Comparison of ENCODE assay signal across 8 cellular contexts in genomic region chr11:40722179-40722795, GRCh38.
DNase-seq lines count a peak whose midpoint lies in the region; TF ChIP-seq lines count a peak whose summit lies in the region.

No MANE protein-coding gene starts in this region.

- TF ChIP-seq CTCF in endothelial cell (IDR thresholded peaks at IDR 0.05; ENCODE audit: unreplicated experiment) (peak; percentile 81), smooth muscle cell (IDR thresholded peaks at IDR 0.05; ENCODE audit: borderline replicate concordance, insufficient read depth, poor library complexity, severe bottlenecking) (peak; percentile 69), stomach (IDR thresholded peaks at IDR 0.05) (peak in 3 of 7 experiments; percentile 34 to 40 (median 38))

- TF ChIP-seq EP300 in stomach (IDR thresholded peaks at IDR 0.05), result no peak

- 10% methylated on average over 10 of the region's 10 CpGs for WGBS in smooth muscle cell (ENCODE audit: low lambda C conversion rate)
- WGBS in stomach, 5 donors, result 23 to 33% (median 28%) methylated on average over 10 of the region's 10 CpGs

- no peaks in the 10 kb centered on the region for H3K9me3 ChIP-seq in smooth muscle cell (replicated peaks; ENCODE audit: low read depth)
- no peaks in the 10 kb centered on the region for H3K9me3 ChIP-seq in stomach

- no peak overlapping the region for H3K9ac ChIP-seq in smooth muscle cell (ENCODE audit: low read depth)

- H3K4me3 Mint-ChIP-seq in activated CD4-positive, alpha-beta T cell treated with anti-CD3 and anti-CD28 coated beads, Interleukin-2, amount 10 ng/mL, durations not matched to agents 7 days and 5 days, result no peak overlapping the region
- no peak overlapping the region for H3K4me3 Mint-ChIP-seq in endothelial cell (ENCODE audit: unreplicated experiment)

- H3K9me3 Mint-ChIP-seq in activated CD4-positive, alpha-beta T cell treated with anti-CD3 and anti-CD28 coated beads, Interleukin-2, amount 10 ng/mL, durations not matched to agents 7 days and 5 days, result peaks cover 5% of the 10 kb centered on the region
- H3K9me3 Mint-ChIP-seq in endothelial cell (ENCODE audit: unreplicated experiment), result no peaks in the 10 kb centered on the region

- no peaks in the 10 kb centered on the region for H3K79me2 ChIP-seq in smooth muscle cell (ENCODE audit: low read depth)

- intact Hi-C loops in stomach (cut with DNase I; ENCODE audit: low total_unique reads), result no loop called here

- H3F3A ChIP-seq in smooth muscle cell (ENCODE audit: low read depth), result no peaks in the 10 kb centered on the region

- peak; percentile 7 for DNase-seq in activated CD4-positive, alpha-beta T cell treated with anti-CD3 and anti-CD28 coated beads, Interleukin-2, amount 10 ng/mL, durations not matched to agents 7 days and 5 days
- DNase-seq in activated CD4-positive, alpha-beta T cell treated with anti-CD3 and anti-CD28 coated beads, Interleukin-2, amount 50 U/mL, for 4 hours, result no peak
- peak; percentile 18 for DNase-seq in NCI-H146 treated with DMSO at 0.1 percent for 48 hours (lab: John Stamatoyannopoulos, UW; ENCODE audit: unreplicated experiment)
- peak; percentile 49 for DNase-seq in endothelial cell (ENCODE audit: low spot score)
- no peak for DNase-seq in smooth muscle cell (lab: John Stamatoyannopoulos, UW; ENCODE audit: unreplicated experiment)
- no peak for DNase-seq in activated CD8-positive, alpha-beta memory T cell treated with anti-CD3 and anti-CD28 coated beads for 24 hours
- DNase-seq in stomach, result no peak
- DNase-seq in T-helper 9 cell, result no peak

- H3K27me3 ChIP-seq in smooth muscle cell (ENCODE audit: low read depth) (no peaks in the 10 kb centered on the region), stomach (no peaks in the 10 kb centered on the region)

- H3K4me1 ChIP-seq in smooth muscle cell (ENCODE audit: low read depth) (no peaks in the 10 kb centered on the region), stomach (no peaks in the 10 kb centered on the region)

- POLR2A ChIA-PET in activated CD4-positive, alpha-beta T cell treated with anti-CD3 and anti-CD28 coated beads, Interleukin-2, amount 10 ng/mL, durations not matched to agents 7 days and 5 days (lab: Charles Lee), result no interaction called here

- CTCF ChIA-PET in activated CD4-positive, alpha-beta T cell treated with anti-CD3 and anti-CD28 coated beads, Interleukin-2, amount 10 ng/mL, durations not matched to agents 7 days and 5 days (lab: Charles Lee), result no interaction called here

- no peak for TF ChIP-seq POLR2A in stomach (IDR thresholded peaks at IDR 0.05)

- no peaks in the 10 kb centered on the region for H4K20me1 ChIP-seq in smooth muscle cell (ENCODE audit: low read depth)

- H2AFZ ChIP-seq in smooth muscle cell (ENCODE audit: low read depth), result no peak overlapping the region

- H3K4me3 ChIP-seq in smooth muscle cell (no peak overlapping the region), stomach (no peak overlapping the region)

- no peak overlapping the region for H3K4me2 ChIP-seq in smooth muscle cell

- no peaks in the 10 kb centered on the region for H3K27me3 Mint-ChIP-seq in activated CD4-positive, alpha-beta T cell treated with anti-CD3 and anti-CD28 coated beads, Interleukin-2, amount 10 ng/mL, durations not matched to agents 7 days and 5 days
- no peaks in the 10 kb centered on the region for H3K27me3 Mint-ChIP-seq in endothelial cell (ENCODE audit: unreplicated experiment)

- H3K27ac ChIP-seq in smooth muscle cell (ENCODE audit: low read depth), result no peak overlapping the region
- H3K27ac ChIP-seq in stomach, result no peak overlapping the region

- no peak overlapping the region for H3K27ac Mint-ChIP-seq in activated CD4-positive, alpha-beta T cell treated with anti-CD3 and anti-CD28 coated beads, Interleukin-2, amount 10 ng/mL, durations not matched to agents 7 days and 5 days
- H3K27ac Mint-ChIP-seq in endothelial cell (ENCODE audit: unreplicated experiment), result no peak overlapping the region

- no peaks in the 10 kb centered on the region for H3K36me3 ChIP-seq in smooth muscle cell (ENCODE audit: low read depth)
- H3K36me3 ChIP-seq in stomach, result no peaks in the 10 kb centered on the region

- no peaks in the 10 kb centered on the region for H3K36me3 Mint-ChIP-seq in activated CD4-positive, alpha-beta T cell treated with anti-CD3 and anti-CD28 coated beads, Interleukin-2, amount 10 ng/mL, durations not matched to agents 7 days and 5 days (ENCODE audit: low read depth)
- no peaks in the 10 kb centered on the region for H3K36me3 Mint-ChIP-seq in endothelial cell (ENCODE audit: low read depth, unreplicated experiment)

- H3K4me1 Mint-ChIP-seq in activated CD4-positive, alpha-beta T cell treated with anti-CD3 and anti-CD28 coated beads, Interleukin-2, amount 10 ng/mL, durations not matched to agents 7 days and 5 days, result no peaks in the 10 kb centered on the region
- H3K4me1 Mint-ChIP-seq in endothelial cell (ENCODE audit: unreplicated experiment), result no peaks in the 10 kb centered on the region

Comparison
In these comparisons a context has a peak if more than half of its experiments do, and no peak if none do; other contexts are left out.
1. DNase-seq: peak in activated CD4-positive, alpha-beta T cell treated with anti-CD3 and anti-CD28 coated beads, Interleukin-2, amount 10 ng/mL, durations not matched to agents 7 days and 5 days (single experiment), NCI-H146 treated with DMSO at 0.1 percent for 48 hours (single experiment) and endothelial cell (single experiment); none in activated CD4-positive, alpha-beta T cell treated with anti-CD3 and anti-CD28 coated beads, Interleukin-2, amount 50 U/mL, for 4 hours (0 of 2), smooth muscle cell (single experiment), activated CD8-positive, alpha-beta memory T cell treated with anti-CD3 and anti-CD28 coated beads for 24 hours (single experiment), stomach (single experiment) and T-helper 9 cell (single experiment).